ENCODE assay signal across 1 cellular context in genomic region chr22:19730662-19731360, GRCh38.
TF ChIP-seq lines count a peak whose summit lies in the region.

No MANE protein-coding gene starts in this region.

TF ChIP-seq in K562, 482 proteins besides CTCF, POLR2A, EP300 and RAD21 (continued from another document):
- TF ChIP-seq SAP30 (IDR thresholded peaks at IDR 0.05; ENCODE audit: borderline replicate concordance, insufficient read depth, low read depth, low read length, poor library complexity, severe bottlenecking) (peak; percentile 99), ZNF212 (CRISPR knock-in tag; IDR thresholded peaks at IDR 0.05) (peak; percentile 79; the same call in 1 of the 2 replicates), ATF3 (IDR thresholded peaks at IDR 0.05) (no peak), ATF3 (CRISPR knock-in tag; conservative IDR thresholded peaks at IDR 0.05) (peak; percentile 96), XRCC4 (IDR thresholded peaks at IDR 0.05; ENCODE audit: extremely low read depth, insufficient read depth, insufficient read length) (no peak)
